9 cellular contexts compared by ENCODE assay signal in genomic region chr18:21997207-21998143, GRCh38.
DNase-seq lines count a peak whose midpoint lies in the region; ATAC-seq and TF ChIP-seq lines count a peak whose summit lies in the region.
"Had no signal": no experiment of that assay in that cellular context is flagged by ENCODE, and none has a peak within 500 bp of the region (broad histone marks: within the 10 kb centered on the region; RNA-seq: fewer than 3 reads in every experiment).

No MANE protein-coding gene starts in this region.

- no peak overlapping the region for H3K27ac Mint-ChIP-seq in CD4-positive, alpha-beta T cell
- H3K27ac Mint-ChIP-seq in T-helper 17 cell, result peak overlapping the region; percentile 12
- H3K27ac Mint-ChIP-seq: T-cell had no signal

- H3K36me3 ChIP-seq in KMS-11 (ENCODE audit: insufficient read depth) (no peaks in the 10 kb centered on the region), prostate gland (no peaks in the 10 kb centered on the region)

- H3K9me3 ChIP-seq in CD4-positive, alpha-beta T cell (ENCODE audit: control insufficient read depth, low read length), result no peaks in the 10 kb centered on the region
- H3K9me3 ChIP-seq in T-helper 17 cell (ENCODE audit: control insufficient read depth, low read length, poor library complexity, severe bottlenecking), result no peaks in the 10 kb centered on the region
- H3K9me3 ChIP-seq in prostate gland, result no peaks in the 10 kb centered on the region

- H3K9ac ChIP-seq in KMS-11, result no peak overlapping the region

- intact Hi-C loops in CD4-positive, alpha-beta T cell (cut with DNase I, micrococcal nuclease), result loop anchor here in 1 of 2 experiments (5.0 kb wide), 1 partner anchor 565 kb away; no protein-coding TSS in a partner anchor
- intact Hi-C loops in prostate gland (cut with DNase I), result loop anchor here (5.0 kb wide), 1 partner anchor 565 kb away; no protein-coding TSS in a partner anchor

- no peaks in the 10 kb centered on the region for H3K27me3 Mint-ChIP-seq in CD4-positive, alpha-beta T cell
- H3K27me3 Mint-ChIP-seq in T-helper 17 cell, result peaks cover 6% of the 10 kb centered on the region

- TF ChIP-seq POLR2A in prostate gland (IDR thresholded peaks at IDR 0.05), result no peak

- POLR2A ChIA-PET in CD4-positive, alpha-beta T cell (lab: Charles Lee), result no interaction called here

- no peaks in the 10 kb centered on the region for H3K79me2 ChIP-seq in KMS-11 (ENCODE audit: insufficient read depth, low read depth)

- peak overlapping the region; percentile 9; the same call in 1 of the 2 replicates for H2AFZ ChIP-seq in KMS-11 (ENCODE audit: low read depth)

- H3K36me3 Mint-ChIP-seq in CD4-positive, alpha-beta T cell (ENCODE audit: low read depth), result no peaks in the 10 kb centered on the region
- H3K36me3 Mint-ChIP-seq in T-helper 17 cell (ENCODE audit: low read depth), result no peaks in the 10 kb centered on the region
- H3K36me3 Mint-ChIP-seq: T-cell had no signal

- no peak for ATAC-seq in CD4-positive, alpha-beta T cell (ENCODE audit: poor library complexity)
- ATAC-seq in GM18517 (IDR thresholded peaks at IDR 0.05; ENCODE audit: unreplicated experiment), result peak; percentile 77
- peak; percentile 51 for ATAC-seq in T-helper 17 cell

- peak; percentile 54 for TF ChIP-seq CTCF in CD4-positive, alpha-beta T cell (IDR thresholded peaks at IDR 0.05)
- peak; percentile 86 for TF ChIP-seq CTCF in KMS-11 (conservative IDR thresholded peaks at IDR 0.05; ENCODE audit: low read depth, low read length)
- TF ChIP-seq CTCF in prostate gland (IDR thresholded peaks at IDR 0.05), result peak; percentile 17 to 59 (median 52)

- H3K4me1 ChIP-seq in KMS-11 (ENCODE audit: low read depth, poor library complexity, severe bottlenecking), result no peaks in the 10 kb centered on the region
- no peaks in the 10 kb centered on the region for H3K4me1 ChIP-seq in prostate gland (replicated peaks)

- H4K20me1 ChIP-seq in KMS-11 (ENCODE audit: insufficient read depth), result no peaks in the 10 kb centered on the region

- 68% methylated on average over 14 of the region's 14 CpGs for WGBS in prostate gland

- no peak overlapping the region for H3K4me3 Mint-ChIP-seq in CD4-positive, alpha-beta T cell
- H3K4me3 Mint-ChIP-seq in T-helper 17 cell, result no peak overlapping the region
- H3K4me3 Mint-ChIP-seq: T-cell had no signal

- no peak overlapping the region for H3K4me2 ChIP-seq in KMS-11

- no peak for DNase-seq in CD4-positive, alpha-beta T cell
- DNase-seq in T-helper 17 cell (no peak), globus pallidus (ENCODE audit: low spot score) (peak; percentile 17), prostate gland (ENCODE audit: low spot score) (no peak), islet precursor cell (no peak)
- DNase-seq in activated CD4-positive, CD25-positive, alpha-beta regulatory T cell treated with anti-CD3 and anti-CD28 coated beads, Interleukin-2, amount 50 U/mL, for 72 hours, result no peak

- H3K27me3 ChIP-seq in CD4-positive, alpha-beta T cell (ENCODE audit: control insufficient read depth, insufficient read depth, low read length), result no peaks in the 10 kb centered on the region
- H3K27me3 ChIP-seq in KMS-11 (ENCODE audit: insufficient read depth, low read depth) (no peaks in the 10 kb centered on the region), prostate gland (replicated peaks; ENCODE audit: insufficient read depth) (no peaks in the 10 kb centered on the region)

- no peaks in the 10 kb centered on the region for H3K9me3 Mint-ChIP-seq in CD4-positive, alpha-beta T cell
- H3K9me3 Mint-ChIP-seq: T-cell had no signal

- H3K4me1 Mint-ChIP-seq in CD4-positive, alpha-beta T cell (ENCODE audit: low read depth), result peaks cover 7% of the 10 kb centered on the region
- peaks cover 7% of the 10 kb centered on the region for H3K4me1 Mint-ChIP-seq in T-helper 17 cell

- H3K4me3 ChIP-seq in KMS-11 (IDR thresholded peaks at IDR 0.05; ENCODE audit: insufficient read depth, low read depth, low read length), result no peak overlapping the region
- H3K4me3 ChIP-seq in prostate gland, result no peak overlapping the region

- no peak overlapping the region for H3K27ac ChIP-seq in CD4-positive, alpha-beta T cell (ENCODE audit: low read depth, low read length)
- H3K27ac ChIP-seq in KMS-11 (no peak overlapping the region), prostate gland (no peak overlapping the region)

- CTCF ChIA-PET in CD4-positive, alpha-beta T cell (lab: Charles Lee), result interaction anchor here (0.6 kb wide), 1 partner anchor 10 kb away, joined by 3 read pairs; no protein-coding TSS in a partner anchor
